41 cellular contexts compared by ENCODE assay signal in genomic region chr1:112894010-112894292, GRCh38.
"Had no signal": no experiment of that assay in that cellular context is flagged by ENCODE, and none has a peak within 500 bp of the region (broad histone marks: within the 10 kb centered on the region; RNA-seq: fewer than 3 reads in every experiment).

No MANE protein-coding gene starts in this region.

- H3K36me3 ChIP-seq: adrenal gland, ascending aorta, brain microvascular endothelial cell, breast epithelium, cardiac muscle cell had no signal

- H3K4me1 ChIP-seq: adrenal gland, ascending aorta, body of pancreas, breast epithelium had no signal

- ATAC-seq: activated naive CD4-positive, alpha-beta T cell treated with anti-CD3 and anti-CD28 coated beads, Interleukin-2, amount 50 U/mL, for 72 hours; activated naive CD8-positive, alpha-beta T cell treated with anti-CD3 and anti-CD28 coated beads, Interleukin-2, amount 50 U/mL, for 24 hours; activated T-cell treated with anti-CD3 and anti-CD28 coated beads, Interleukin-2, amount 50 U/mL, for 4 hours; activated T-cell treated with anti-CD3 and anti-CD28 coated beads, Interleukin-2, amount 50 U/mL, for 72 hours; activated T-helper 17 cell treated with anti-CD3 and anti-CD28 coated beads, Interleukin-2, amount 50 U/mL, for 72 hours; body of pancreas had no signal

- H3K4me3 ChIP-seq: adrenal gland, ascending aorta, body of pancreas, breast epithelium, cardiac muscle cell had no signal

- H3K36me3 Mint-ChIP-seq: activated naive CD4-positive, alpha-beta T cell treated with anti-CD3 and anti-CD28 coated beads, Interleukin-2, amount 10 ng/mL, durations not matched to agents 7 days and 5 days; activated naive CD8-positive, alpha-beta T cell treated with anti-CD3 and anti-CD28 coated beads for 36 hours; activated naive CD8-positive, alpha-beta T cell treated with anti-CD3 and anti-CD28 coated beads, Interleukin-2, amount 10 ng/mL, durations not matched to agents 7 days and 5 days had no signal

- FAIRE-seq: astrocyte, bronchial epithelial cell had no signal

- H3K9me3 Mint-ChIP-seq: activated naive CD4-positive, alpha-beta T cell treated with anti-CD3 and anti-CD28 coated beads, Interleukin-2, amount 50 U/mL, for 24 hours; central memory CD8-positive, alpha-beta T cell had no signal

- H3K4me3 Mint-ChIP-seq: activated naive CD4-positive, alpha-beta T cell treated with anti-CD3 and anti-CD28 coated beads for 36 hours; activated naive CD4-positive, alpha-beta T cell treated with anti-CD3 and anti-CD28 coated beads, Interleukin-2, amount 10 ng/mL, durations not matched to agents 7 days and 5 days; activated naive CD4-positive, alpha-beta T cell treated with anti-CD3 and anti-CD28 coated beads, Interleukin-2, amount 50 U/mL, for 24 hours; activated naive CD8-positive, alpha-beta T cell; activated naive CD8-positive, alpha-beta T cell treated with anti-CD3 and anti-CD28 coated beads for 36 hours; activated naive CD8-positive, alpha-beta T cell treated with anti-CD3 and anti-CD28 coated beads, Interleukin-2, amount 10 ng/mL, durations not matched to agents 7 days and 5 days; activated naive CD8-positive, alpha-beta T cell treated with anti-CD3 and anti-CD28 coated beads, Interleukin-2, amount 50 U/mL, for 24 hours; activated T-cell treated with anti-CD3 and anti-CD28 coated beads, Interleukin-2, amount 50 U/mL, for 24 hours; activated T-cell treated with anti-CD3 and anti-CD28 coated beads, Interleukin-2, amount 50 U/mL, for 4 hours; activated T-cell treated with anti-CD3 and anti-CD28 coated beads, Interleukin-2, amount 50 U/mL, for 72 hours; activated T-helper 1 cell treated with anti-CD3 and anti-CD28 coated beads, Interleukin-12 subunit alpha, Interleukin-12 subunit beta, Interleukin-2, Interleukin-4 antibody, amounts not matched to agents 30 ng/mL and 10 ng/mL and 1 ng/mL, durations not matched to agents 14 hours and 24 hours and 36 hours; activated T-helper 17 cell treated with anti-CD3 and anti-CD28 coated beads, Interleukin-2, amount 50 U/mL, for 72 hours; brain; central memory CD8-positive, alpha-beta T cell had no signal

- H3K4me1 Mint-ChIP-seq: activated naive CD4-positive, alpha-beta T cell treated with anti-CD3 and anti-CD28 coated beads, Interleukin-2, amount 10 ng/mL, durations not matched to agents 7 days and 5 days; activated naive CD4-positive, alpha-beta T cell treated with anti-CD3 and anti-CD28 coated beads, Interleukin-2, amount 50 U/mL, for 24 hours; activated naive CD8-positive, alpha-beta T cell treated with anti-CD3 and anti-CD28 coated beads for 36 hours; activated naive CD8-positive, alpha-beta T cell treated with anti-CD3 and anti-CD28 coated beads, Interleukin-2, amount 10 ng/mL, durations not matched to agents 7 days and 5 days; activated naive CD8-positive, alpha-beta T cell treated with anti-CD3 and anti-CD28 coated beads, Interleukin-2, amount 50 U/mL, for 24 hours; activated T-helper 17 cell treated with anti-CD3 and anti-CD28 coated beads, Interleukin-2, amount 50 U/mL, for 72 hours; brain; central memory CD8-positive, alpha-beta T cell had no signal

- DNase-seq: activated effector memory CD4-positive, alpha-beta T cell treated with anti-CD3 and anti-CD28 coated beads, Interleukin-2, amount 50 U/mL, for 16 hours; activated effector memory CD4-positive, alpha-beta T cell treated with Interleukin-2 at 50 U/mL for 16 hours; activated gamma-delta T cell; activated gamma-delta T cell treated with Interleukin-2 at 50 U/mL for 16 hours; activated naive CD4-positive, alpha-beta T cell; activated naive CD4-positive, alpha-beta T cell treated with anti-CD3 and anti-CD28 coated beads for 36 hours; activated naive CD4-positive, alpha-beta T cell treated with anti-CD3 and anti-CD28 coated beads, Interleukin-2, amount 10 ng/mL, durations not matched to agents 7 days and 5 days; activated naive CD4-positive, alpha-beta T cell treated with anti-CD3 and anti-CD28 coated beads, Interleukin-2, amount 50 U/mL, for 16 hours; activated naive CD4-positive, alpha-beta T cell treated with Interleukin-2 at 50 U/mL for 16 hours; activated naive CD8-positive, alpha-beta T cell treated with anti-CD3 and anti-CD28 coated beads for 36 hours; activated naive CD8-positive, alpha-beta T cell treated with anti-CD3 and anti-CD28 coated beads, Interleukin-2, amount 10 ng/mL, durations not matched to agents 7 days and 5 days; activated naive CD8-positive, alpha-beta T cell treated with anti-CD3 and anti-CD28 coated beads, Interleukin-2, amount 50 U/mL, for 24 hours; activated T-cell treated with anti-CD3 and anti-CD28 coated beads for 4 hours; activated T-cell treated with anti-CD3 and anti-CD28 coated beads, Interleukin-2, amount 50 U/mL, for 1 hour; activated T-cell treated with anti-CD3 and anti-CD28 coated beads, Interleukin-2, amount 50 U/mL, for 24 hours; activated T-cell treated with anti-CD3 and anti-CD28 coated beads, Interleukin-2, amount 50 U/mL, for 4 hours; activated T-cell treated with anti-CD3 and anti-CD28 coated beads, Interleukin-2, amount 50 U/mL, for 48 hours; activated T-cell treated with anti-CD3 and anti-CD28 coated beads, Interleukin-2, amount 50 U/mL, for 72 hours; amniotic stem cell; amygdala; anterior cingulate cortex; aorta; body of pancreas; brain microvascular endothelial cell; caudate nucleus; central memory CD4-positive, alpha-beta T cell; cerebellar nuclear complex had no signal

- H3K27ac Mint-ChIP-seq: activated naive CD4-positive, alpha-beta T cell treated with anti-CD3 and anti-CD28 coated beads for 36 hours; activated naive CD4-positive, alpha-beta T cell treated with anti-CD3 and anti-CD28 coated beads, Interleukin-2, amount 50 U/mL, for 24 hours; activated naive CD8-positive, alpha-beta T cell; activated naive CD8-positive, alpha-beta T cell treated with anti-CD3 and anti-CD28 coated beads for 36 hours; activated naive CD8-positive, alpha-beta T cell treated with anti-CD3 and anti-CD28 coated beads, Interleukin-2, amount 10 ng/mL, durations not matched to agents 7 days and 5 days; activated naive CD8-positive, alpha-beta T cell treated with anti-CD3 and anti-CD28 coated beads, Interleukin-2, amount 50 U/mL, for 24 hours; activated T-cell treated with anti-CD3 and anti-CD28 coated beads, Interleukin-2, amount 50 U/mL, for 24 hours; activated T-cell treated with anti-CD3 and anti-CD28 coated beads, Interleukin-2, amount 50 U/mL, for 72 hours; activated T-helper 1 cell treated with anti-CD3 and anti-CD28 coated beads, Interleukin-12 subunit alpha, Interleukin-12 subunit beta, Interleukin-2, Interleukin-4 antibody, amounts not matched to agents 30 ng/mL and 10 ng/mL and 1 ng/mL, durations not matched to agents 14 hours and 24 hours and 36 hours; activated T-helper 17 cell treated with anti-CD3 and anti-CD28 coated beads, Interleukin-2, amount 50 U/mL, for 72 hours; activated T-helper 2 cell treated with anti-CD3 and anti-CD28 coated beads, Interferon-gamma antibody, Interleukin-2, Interleukin-4, amounts not matched to agents 10 μg/mL and 5 μg/mL and 100 μg/mL, durations not matched to agents 14 hours and 24 hours and 36 hours; brain had no signal

- H3K27me3 ChIP-seq: adrenal gland, ascending aorta, body of pancreas, brain microvascular endothelial cell, breast epithelium, cardiac muscle cell had no signal

- H3K27ac ChIP-seq: adrenal gland, ascending aorta, body of pancreas, brain microvascular endothelial cell, breast epithelium, cardiac muscle cell had no signal

- H3K27me3 Mint-ChIP-seq: activated naive CD4-positive, alpha-beta T cell treated with anti-CD3 and anti-CD28 coated beads, Interleukin-2, amount 50 U/mL, for 24 hours; activated naive CD8-positive, alpha-beta T cell; activated naive CD8-positive, alpha-beta T cell treated with anti-CD3 and anti-CD28 coated beads for 36 hours; activated naive CD8-positive, alpha-beta T cell treated with anti-CD3 and anti-CD28 coated beads, Interleukin-2, amount 50 U/mL, for 24 hours; activated T-cell treated with anti-CD3 and anti-CD28 coated beads, Interleukin-2, amount 50 U/mL, for 24 hours; activated T-helper 17 cell treated with anti-CD3 and anti-CD28 coated beads, Interleukin-2, amount 50 U/mL, for 72 hours; brain; central memory CD8-positive, alpha-beta T cell had no signal

- H3K9me3 ChIP-seq: adrenal gland had no signal
